ENCODE assay signal across 26 cellular contexts in the genomic region with DNA sequence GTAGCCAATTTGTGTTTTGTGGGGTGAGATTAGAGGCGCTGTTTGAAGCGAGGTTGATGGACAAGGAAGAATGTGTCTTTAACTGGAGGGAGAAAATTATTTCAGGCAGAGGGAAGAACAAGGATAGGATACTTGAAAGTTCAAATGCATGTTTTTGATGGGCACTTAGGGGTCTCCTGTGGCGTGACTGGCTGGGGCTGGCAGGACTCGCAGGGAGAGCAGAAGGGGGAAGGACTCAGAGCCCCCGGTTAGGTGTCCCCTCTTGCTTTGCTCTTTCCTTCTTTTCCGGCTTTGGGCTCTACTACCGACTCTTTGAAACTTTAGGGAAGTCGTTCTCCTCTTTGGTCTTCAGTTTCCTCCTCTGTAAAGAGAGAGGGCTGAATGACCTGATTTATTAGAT.
"Had no signal": no experiment of that assay in that cellular context is flagged by ENCODE, and none has a peak within 500 bp of the region (broad histone marks: within the 10 kb centered on the region; RNA-seq: fewer than 3 reads in every experiment).

No MANE protein-coding gene starts in this region.

- ATAC-seq: gastrocnemius medialis; heart right ventricle; lower lobe of right lung; psoas muscle; sciatic nerve; stimulated activated memory B cell treated with anti-CD40 and anti-IgM and Interleukin-4, amounts not matched to agents 10 μg/mL and 1 μg/mL and 100 μg/mL, for 72 hours had no signal

- H3K4me1 Mint-ChIP-seq: naive B cell; stimulated activated memory B cell treated with anti-CD40 and anti-IgM and Interleukin-4, amounts not matched to agents 10 μg/mL and 1 μg/mL and 100 μg/mL, for 72 hours had no signal

- H3K9me3 Mint-ChIP-seq: naive B cell; stimulated activated memory B cell treated with anti-CD40 and anti-IgM and Interleukin-4, amounts not matched to agents 10 μg/mL and 1 μg/mL and 100 μg/mL, for 72 hours; stimulated activated naive CD8-positive, alpha-beta T cell treated with anti-CD3 and anti-CD28 coated beads, Interleukin-15, Interleukin-2, amounts not matched to agents 100 ng/mL and 50 ng/mL, for 24 hours; type B pancreatic cell had no signal

- H3K27ac Mint-ChIP-seq: naive B cell; nephron; stimulated activated memory B cell treated with anti-CD40 and anti-IgM and Interleukin-4, amounts not matched to agents 10 μg/mL and 1 μg/mL and 100 μg/mL, for 72 hours; stimulated activated naive CD8-positive, alpha-beta T cell treated with anti-CD3 and anti-CD28 coated beads, Interleukin-15, Interleukin-2, amounts not matched to agents 100 ng/mL and 50 ng/mL, for 24 hours; type B pancreatic cell had no signal

- H3K27ac ChIP-seq: coronary artery, gastrocnemius medialis, heart right ventricle, left ventricle myocardium inferior, lower lobe of right lung, parathyroid adenoma, psoas muscle, spleen, thoracic aorta had no signal

- H3K4me3 Mint-ChIP-seq: naive B cell; nephron; stimulated activated memory B cell treated with anti-CD40 and anti-IgM and Interleukin-4, amounts not matched to agents 10 μg/mL and 1 μg/mL and 100 μg/mL, for 72 hours; stimulated activated naive CD8-positive, alpha-beta T cell treated with anti-CD3 and anti-CD28 coated beads, Interleukin-15, Interleukin-2, amounts not matched to agents 100 ng/mL and 50 ng/mL, for 24 hours; type B pancreatic cell had no signal

- H3K27me3 Mint-ChIP-seq: naive B cell; stimulated activated memory B cell treated with anti-CD40 and anti-IgM and Interleukin-4, amounts not matched to agents 10 μg/mL and 1 μg/mL and 100 μg/mL, for 72 hours; stimulated activated naive CD8-positive, alpha-beta T cell treated with anti-CD3 and anti-CD28 coated beads, Interleukin-15, Interleukin-2, amounts not matched to agents 100 ng/mL and 50 ng/mL, for 24 hours; type B pancreatic cell had no signal

- H3K36me3 Mint-ChIP-seq: naive B cell had no signal

- DNase-seq: cerebellar nuclear complex; effector memory CD4-positive, alpha-beta T cell; gastrocnemius medialis; heart right ventricle; hypothalamus; kidney glomerular epithelial cell; left ventricle myocardium inferior; lower lobe of right lung; mesenchymal stem cell; midbrain; naive B cell; occipital lobe; psoas muscle; retina; spleen; stimulated activated CD4-positive, alpha-beta T cell treated with anti-CD3 and anti-CD28 coated beads, Interleukin-15, amount 100 ng/mL, for 24 hours; stimulated activated CD4-positive, alpha-beta T cell treated with anti-CD3 and anti-CD28 coated beads, Interleukin-1b, Interleukin-23, amount 100 ng/mL, for 48 hours; stimulated activated CD4-positive, alpha-beta T cell treated with anti-CD3 and anti-CD28 coated beads, Interleukin-4, amount 100 ng/mL, for 24 hours had no signal
